19 cellular contexts compared by ENCODE assay signal in the genomic region with DNA sequence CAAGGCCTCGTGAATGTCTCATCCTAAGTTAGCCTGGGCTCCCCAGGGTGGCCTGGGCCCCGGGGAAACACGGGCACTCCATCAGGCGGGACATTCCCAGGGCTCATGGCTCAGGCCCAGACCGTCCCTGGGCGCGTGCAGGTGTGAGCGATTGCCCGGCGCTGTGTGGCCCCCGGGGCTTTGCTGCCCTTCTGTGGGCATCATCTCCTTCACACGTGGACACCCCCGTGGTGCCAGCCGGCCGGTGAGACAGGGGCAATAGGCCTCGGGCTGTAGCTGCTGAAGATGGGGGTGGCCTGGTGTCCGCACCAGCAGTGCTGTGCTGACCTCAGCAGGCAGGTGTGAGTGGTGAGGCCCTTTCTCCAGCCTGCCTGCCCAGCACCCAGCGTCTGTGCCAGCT. TPM values are rescaled to one million over a fixed set of nuclear protein-coding genes. Genes with fewer than 3 reads are reported as not detected.
"Had no signal": no experiment of that assay in that cellular context is flagged by ENCODE, and none has a peak within 500 bp of the region (broad histone marks: within the 10 kb centered on the region; RNA-seq: fewer than 3 reads in every experiment).

No MANE protein-coding gene starts in this region.

- H3K27ac Mint-ChIP-seq: activated CD4-positive, alpha-beta memory T cell treated with anti-CD3 and anti-CD28 coated beads, Interleukin-2, amount 10 ng/mL, durations not matched to agents 7 days and 5 days; activated naive CD8-positive, alpha-beta T cell had no signal

- H3K4me3 Mint-ChIP-seq: activated CD4-positive, alpha-beta memory T cell treated with anti-CD3 and anti-CD28 coated beads, Interleukin-2, amount 10 ng/mL, durations not matched to agents 7 days and 5 days; activated naive CD8-positive, alpha-beta T cell; T-helper 1 cell treated with Interleukin-12 subunit alpha and Interleukin-12 subunit beta and Interleukin-4 antibody, amounts not matched to agents 30 μg/mL and 1 μg/mL, for 36 hours had no signal

- DNase-seq: activated CD4-positive, alpha-beta memory T cell treated with anti-CD3 and anti-CD28 coated beads, Interleukin-2, amount 10 ng/mL, durations not matched to agents 7 days and 5 days; activated effector memory CD4-positive, alpha-beta T cell treated with anti-CD3 and anti-CD28 coated beads, Interleukin-2, amount 50 U/mL, for 16 hours; activated T-cell treated with anti-CD3 and anti-CD28 coated beads, Interleukin-2, amount 50 U/mL, for 48 hours; amniotic stem cell; islet precursor cell; left lung; mucosa of descending colon; naive thymus-derived CD8-positive, alpha-beta T cell; nucleus accumbens; posterior cingulate gyrus; retina; stimulated activated CD4-positive, alpha-beta T cell treated with anti-CD3 and anti-CD28 coated beads, Interleukin-4, amount 100 ng/mL, for 24 hours; stimulated activated naive CD8-positive, alpha-beta T cell treated with anti-CD3 and anti-CD28 coated beads, Interleukin-15, Interleukin-2, amounts not matched to agents 100 U/mL and 50 U/mL, for 24 hours; transverse colon; WERI-Rb-1 had no signal

- H3K27me3 Mint-ChIP-seq: activated CD4-positive, alpha-beta memory T cell treated with anti-CD3 and anti-CD28 coated beads, Interleukin-2, amount 10 ng/mL, durations not matched to agents 7 days and 5 days; activated naive CD8-positive, alpha-beta T cell; naive thymus-derived CD8-positive, alpha-beta T cell had no signal

- H3K9me3 Mint-ChIP-seq: activated CD4-positive, alpha-beta memory T cell treated with anti-CD3 and anti-CD28 coated beads, Interleukin-2, amount 10 ng/mL, durations not matched to agents 7 days and 5 days; naive thymus-derived CD8-positive, alpha-beta T cell; T-helper 1 cell treated with Interleukin-12 subunit alpha and Interleukin-12 subunit beta and Interleukin-4 antibody, amounts not matched to agents 30 μg/mL and 1 μg/mL, for 36 hours had no signal

- H3K36me3 Mint-ChIP-seq: activated naive CD8-positive, alpha-beta T cell had no signal

- H3K9me3 ChIP-seq: left lung, mucosa of descending colon, transverse colon had no signal

- H3K27me3 ChIP-seq: left lung, transverse colon had no signal

- H3K27ac ChIP-seq: left lung, skin epidermis, transverse colon, WERI-Rb-1 had no signal

- ATAC-seq: esophagus mucosa; left lung; mucosa of descending colon; naive thymus-derived CD8-positive, alpha-beta T cell; stimulated activated naive CD8-positive, alpha-beta T cell treated with anti-CD3 and anti-CD28 coated beads, Interleukin-15, Interleukin-2, amounts not matched to agents 100 U/mL and 50 U/mL, for 24 hours had no signal

- H3K4me3 ChIP-seq: left lung, mucosa of descending colon, skin epidermis, transverse colon had no signal

RNA-seq across cellular contexts. Expression of a gene that starts 25.7 kb away (rescaled TPM):
- polyA plus RNA-seq: naive thymus-derived CD8-positive, alpha-beta T cell had no signal
